25 cellular contexts compared by ENCODE assay signal in the genomic region with DNA sequence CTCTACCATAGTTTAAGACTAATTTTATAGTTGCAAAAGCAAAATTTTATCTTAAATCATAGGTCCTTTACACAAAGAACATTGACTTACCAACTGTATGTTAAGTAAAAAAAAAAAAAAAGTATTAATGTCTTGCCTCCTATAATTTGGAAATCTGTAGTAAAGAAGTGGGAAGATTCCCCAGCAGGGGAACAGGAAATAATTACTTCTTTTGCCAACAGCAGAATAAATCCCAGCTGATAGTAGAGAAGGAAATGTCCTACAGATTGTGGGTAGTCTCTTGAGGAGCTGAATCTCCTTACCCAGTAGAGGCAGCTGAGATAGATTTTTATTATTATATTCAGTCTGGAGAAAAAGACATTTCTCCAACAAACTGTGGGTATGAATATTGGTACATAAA.
"Had no signal": no experiment of that assay in that cellular context is flagged by ENCODE, and none has a peak within 500 bp of the region (broad histone marks: within the 10 kb centered on the region; RNA-seq: fewer than 3 reads in every experiment).

No MANE protein-coding gene starts in this region.

- H3K27me3 Mint-ChIP-seq: dendritic cell treated with granulocyte-macrophage colony-stimulating factor and Interleukin-4, amounts not matched to agents 40 ng/mL and 50 ng/mL, for 4 days; effector memory CD8-positive, alpha-beta T cell; naive B cell had no signal

- H3K4me3 ChIP-seq: colonic mucosa, esophagus squamous epithelium, gastrocnemius medialis, heart right ventricle, left lung, lower lobe of right lung, mucosa of descending colon had no signal

- H3K36me3 Mint-ChIP-seq: mesothelial cell of epicardium, naive B cell had no signal

- H3K27ac ChIP-seq: colonic mucosa, epithelial cell of prostate, esophagus squamous epithelium, gastrocnemius medialis, heart right ventricle, left lung, lower lobe of right lung had no signal

- H3K4me3 Mint-ChIP-seq: dendritic cell treated with granulocyte-macrophage colony-stimulating factor and Interleukin-4, amounts not matched to agents 40 ng/mL and 50 ng/mL, for 4 days; effector memory CD8-positive, alpha-beta T cell; endodermal cell; mesothelial cell of epicardium; naive B cell had no signal

- H3K9me3 Mint-ChIP-seq: dendritic cell treated with granulocyte-macrophage colony-stimulating factor and Interleukin-4, amounts not matched to agents 40 ng/mL and 50 ng/mL, for 4 days; endodermal cell had no signal

- H3K4me1 Mint-ChIP-seq: endodermal cell, mesothelial cell of epicardium, naive B cell had no signal

- ATAC-seq: effector memory CD8-positive, alpha-beta T cell; esophagus mucosa; gastrocnemius medialis; heart right ventricle; left cardiac atrium; left lung; left ventricle myocardium superior; lower lobe of right lung; mucosa of descending colon had no signal

- H3K36me3 ChIP-seq: colonic mucosa, esophagus squamous epithelium, gastrocnemius medialis, heart right ventricle, left lung, lower lobe of right lung had no signal

- H3K9me3 ChIP-seq: colonic mucosa, esophagus squamous epithelium, gastrocnemius medialis, heart right ventricle, lower lobe of right lung, mucosa of descending colon had no signal

- DNase-seq: colonic mucosa; cortex of kidney; effector CD8-positive, alpha-beta T cell; effector memory CD8-positive, alpha-beta T cell; endodermal cell; erythroblast; esophagus squamous epithelium; foreskin fibroblast; foreskin melanocyte; gastrocnemius medialis; glutamatergic neuron; head of caudate nucleus; heart right ventricle; hippocampal formation; left cardiac atrium; left lung; left ventricle myocardium superior; lower lobe of right lung; mesenchymal stem cell; mucosa of descending colon; naive B cell had no signal

- H3K27ac Mint-ChIP-seq: dendritic cell treated with granulocyte-macrophage colony-stimulating factor and Interleukin-4, amounts not matched to agents 40 ng/mL and 50 ng/mL, for 4 days; effector memory CD8-positive, alpha-beta T cell; endodermal cell; mesothelial cell of epicardium; naive B cell had no signal
